In the genomic region with DNA sequence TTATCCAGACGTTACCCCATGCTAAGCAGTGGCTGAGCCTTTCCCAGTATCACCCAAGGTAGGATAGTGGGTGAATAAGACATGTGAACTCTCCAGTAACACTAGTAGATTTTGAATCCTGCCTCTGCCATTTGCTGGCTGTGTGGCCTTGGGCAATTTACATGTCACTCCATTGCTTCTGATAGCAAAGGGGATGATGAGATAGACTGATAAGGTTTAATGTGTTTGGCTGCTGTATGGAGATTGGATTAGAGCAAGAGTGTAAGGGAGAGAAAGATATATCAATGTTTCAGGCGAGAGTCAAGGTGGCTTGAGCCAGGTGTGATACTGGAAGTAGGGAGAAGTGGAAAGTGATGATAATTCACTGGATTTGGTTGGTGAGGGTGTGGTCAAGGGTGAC, we compare ENCODE assay signal across 25 cellular contexts. TPM values are rescaled to one million over a fixed set of nuclear protein-coding genes. Genes with fewer than 3 reads are reported as not detected.
A peak's percentile ranks its signal among the peaks of the same experiment; 100 is the strongest.
DNase-seq lines count a peak whose midpoint lies in the region; ATAC-seq, FAIRE-seq and TF ChIP-seq lines count a peak whose summit lies in the region.
"Had no signal": no experiment of that assay in that cellular context is flagged by ENCODE, and none has a peak within 500 bp of the region (broad histone marks: within the 10 kb centered on the region; RNA-seq: fewer than 3 reads in every experiment).

No MANE protein-coding gene starts in this region.

- POLR2A ChIA-PET in A549 (lab: Yijun Ruan, JAX) = no interaction called here
- POLR2A ChIA-PET in IMR-90 (lab: Charles Lee; ENCODE audit: unreplicated experiment) = no interaction called here
- POLR2A ChIA-PET in SK-N-SH (lab: Yijun Ruan, JAX) = no interaction called here

- 0 out of 4 replicates have a peak, but pooled peaks cover 0 to 5% of the 10 kb centered on the region in 2 experiments for H3K79me1 ChIP-seq in IMR-90 (ENCODE audit: low read depth in 1 of 2, low read length in 2 of 2)

- H3K9me3 ChIP-seq in A549 (no peaks in the 10 kb centered on the region), IMR-90 (ENCODE audit: control insufficient read depth, insufficient read depth, low read length) (peaks cover 3% of the 10 kb centered on the region; the same call in 1 of the 2 replicates), SK-N-SH (no peaks in the 10 kb centered on the region), keratinocyte (ENCODE audit: control insufficient read depth, low read depth, low read length) (no peaks in the 10 kb centered on the region)
- H3K9me3 ChIP-seq: BE2C had no signal

- no peak overlapping the region for H2AK5ac ChIP-seq in IMR-90 (ENCODE audit: low read depth, low read length)

- TF ChIP-seq RAD21 in A549 (conservative IDR thresholded peaks at IDR 0.05 in 1 of 2, IDR thresholded peaks at IDR 0.05 in 1 of 2) (no peak), IMR-90 (IDR thresholded peaks at IDR 0.05; ENCODE audit: low read length) (no peak), SK-N-SH (IDR thresholded peaks at IDR 0.05; ENCODE audit: low read length) (no peak; the same call in 1 of the 2 replicates)

- BruUV-seq in IMR-90 (replicated peaks; lab: Mats Ljungman, UMichigan) = no TSS peak

- H2BK20ac ChIP-seq in IMR-90 (ENCODE audit: low read depth, low read length) = peak overlapping the region; percentile 5; the same call in 1 of the 2 replicates

- no peak overlapping the region for H2AFZ ChIP-seq in IMR-90 (replicated peaks; ENCODE audit: low read length, poor library complexity)
- no peak overlapping the region for H2AFZ ChIP-seq in SK-N-SH (ENCODE audit: low read depth)
- H2AFZ ChIP-seq in keratinocyte (ENCODE audit: control insufficient read depth, low read length) = no peak overlapping the region

- H3K36me3 ChIP-seq in IMR-90 (ENCODE audit: control insufficient read depth, insufficient read depth, low read length) (no peaks in the 10 kb centered on the region), SK-N-SH (replicated peaks in 1 of 2; ENCODE audit: control insufficient read depth in 1 of 2, insufficient read depth in 2 of 2, low read length in 1 of 2) (no peaks in the 10 kb centered on the region), keratinocyte (ENCODE audit: control insufficient read depth in 2 of 2, extremely low read depth in 1 of 2, insufficient read depth in 2 of 2, low read length in 2 of 2) (no peaks in the 10 kb centered on the region)
- H3K36me3 ChIP-seq: BE2C; BLaER1 treated with 17β-estradiol and CSF1 and Interleukin-3, amounts not matched to agents 10 nM and 100 nM had no signal

- H2BK5ac ChIP-seq in IMR-90 (ENCODE audit: low read depth, low read length, poor library complexity, severe bottlenecking) = no peak overlapping the region

- H3K79me2 ChIP-seq in SK-N-SH (ENCODE audit: insufficient read depth) (no peaks in the 10 kb centered on the region), keratinocyte (ENCODE audit: control insufficient read depth, insufficient read depth, low read length) (no peaks in the 10 kb centered on the region)

- dilution Hi-C loops in IMR-90 (cut with HindIII; ENCODE audit: low sequenced_read_pairs, unreplicated experiment) = no loop called here
- dilution Hi-C loops in keratinocyte (cut with MboI; ENCODE audit: extremely low pct_ligation_motif_present, low sequenced_read_pairs) = no loop called here

- H3K23ac ChIP-seq in IMR-90 (ENCODE audit: low read depth, low read length) = no peak overlapping the region

- no peak overlapping the region for H3K9ac ChIP-seq in IMR-90 (ENCODE audit: low read depth, low read length)
- no peak overlapping the region for H3K9ac ChIP-seq in SK-N-SH
- no peak overlapping the region for H3K9ac ChIP-seq in keratinocyte (ENCODE audit: control insufficient read depth, extremely low read depth, insufficient read depth, low read length)
- H3K9ac ChIP-seq: BLaER1 treated with 17β-estradiol and CSF1 and Interleukin-3, amounts not matched to agents 10 nM and 100 nM had no signal

- H3K4ac ChIP-seq in IMR-90 (ENCODE audit: low read depth, low read length) = no peak overlapping the region

- H3K18ac ChIP-seq in IMR-90 (ENCODE audit: low read depth, low read length) = no peak overlapping the region

- no peak for FAIRE-seq in A549 (lab: Jason Lieb, UNC)
- peak; percentile 32 for FAIRE-seq in keratinocyte (lab: Jason Lieb, UNC)
- FAIRE-seq: A204.1, GM12891, GM18507, H1 had no signal

- no peak overlapping the region for H4K8ac ChIP-seq in IMR-90 (ENCODE audit: low read depth in 2 of 2, low read length in 2 of 2)

- H2AK9ac ChIP-seq in IMR-90 (replicated peaks; ENCODE audit: low read depth, low read length, poor library complexity) = no peak overlapping the region

- no peak for TF ChIP-seq CTCF in A549 (IDR thresholded peaks at IDR 0.05)
- TF ChIP-seq CTCF in IMR-90 (conservative IDR thresholded peaks at IDR 0.05; ENCODE audit: low read depth, low read length) = no peak
- no peak for TF ChIP-seq CTCF in SK-N-SH (IDR thresholded peaks at IDR 0.05)
- no peak for TF ChIP-seq CTCF in keratinocyte (optimal IDR thresholded peaks at IDR 0.05 in 1 of 3, IDR thresholded peaks at IDR 0.05 in 1 of 3, conservative IDR thresholded peaks at IDR 0.05 in 1 of 3; ENCODE audit: extremely low read depth in 1 of 3, insufficient read depth in 2 of 3, low read length in 3 of 3)

- H4K20me1 ChIP-seq in IMR-90 (ENCODE audit: insufficient read depth, low read length) (peaks cover 2% of the 10 kb centered on the region; the same call in 1 of the 2 replicates), SK-N-SH (ENCODE audit: insufficient read depth) (no peaks in the 10 kb centered on the region), keratinocyte (ENCODE audit: control insufficient read depth, extremely low read depth, insufficient read depth, low read length) (no peaks in the 10 kb centered on the region)
- H4K20me1 ChIP-seq: BLaER1 treated with 17β-estradiol and CSF1 and Interleukin-3, amounts not matched to agents 10 nM and 100 nM had no signal

- intact Hi-C loops in IMR-90 (cut with micrococcal nuclease) = no loop called here

- TF ChIP-seq POLR2A in A549 (IDR thresholded peaks at IDR 0.05; ENCODE audit: low read length) (no peak), IMR-90 (IDR thresholded peaks at IDR 0.05; ENCODE audit: low read depth, low read length) (no peak)

- H2BK120ac ChIP-seq in IMR-90 (ENCODE audit: low read depth, low read length) = peak overlapping the region; percentile 32; the same call in 1 of the 2 replicates

- peaks cover 30% of the 10 kb centered on the region for H3K4me1 ChIP-seq in A549
- peaks cover 15% of the 10 kb centered on the region for H3K4me1 ChIP-seq in IMR-90 (ENCODE audit: control insufficient read depth, insufficient read depth, low read length)
- H3K4me1 ChIP-seq in SK-N-SH (ENCODE audit: control insufficient read depth in 1 of 2, insufficient read depth in 2 of 2, low read depth in 1 of 2, low read length in 1 of 2) = peaks cover 24 to 35% of the 10 kb centered on the region in 2 experiments
- peaks cover 29% of the 10 kb centered on the region for H3K4me1 ChIP-seq in keratinocyte (ENCODE audit: control insufficient read depth, extremely low read depth, insufficient read depth, low read length)

- H4K5ac ChIP-seq in IMR-90 (ENCODE audit: low read depth, low read length) = no peak overlapping the region

- no peak overlapping the region for H3K56ac ChIP-seq in IMR-90 (ENCODE audit: extremely low read depth, insufficient read depth, low read length)

- no peak for DNase-seq in A549 (ENCODE audit: low read depth in 1 of 2, low spot score in 1 of 2)
- no peak for DNase-seq in IMR-90
- peak; percentile 35 for DNase-seq in SK-N-SH
- DNase-seq in keratinocyte (ENCODE audit: low read depth, low spot score) = no peak
- DNase-seq in NCI-H128 (lab: John Stamatoyannopoulos, UW; ENCODE audit: unreplicated experiment) = no peak
- DNase-seq in NCI-H1436 treated with DMSO at 0.1 percent for 48 hours (lab: John Stamatoyannopoulos, UW) = no peak
- DNase-seq in central memory CD4-positive, alpha-beta T cell = no peak
- DNase-seq: ACHN; AML-193; BE2C; Calu3; CD4-positive, alpha-beta T cell; CD8-positive, alpha-beta memory T cell; DMS53; DMS79 treated with DMSO at 0.1 percent for 48 hours; GF-D8; H7; HCEC 1CT had no signal

- peaks cover 13% of the 10 kb centered on the region for H3K9me1 ChIP-seq in IMR-90 (ENCODE audit: insufficient read depth, low read length)
- no peaks in the 10 kb centered on the region for H3K9me1 ChIP-seq in keratinocyte (ENCODE audit: control insufficient read depth, extremely low read depth, insufficient read depth, low read length)

- in situ Hi-C loops in IMR-90 (cut with MboI; ENCODE audit: low sequenced_read_pairs) = no loop called here

- no peak overlapping the region for H3K14ac ChIP-seq in IMR-90 (replicated peaks; ENCODE audit: low read depth, low read length)

- H2BK15ac ChIP-seq in IMR-90 (ENCODE audit: low read depth, low read length) = peak overlapping the region; percentile 56; the same call in 1 of the 3 replicates

- H3K9me2 ChIP-seq in SK-N-SH = no peaks in the 10 kb centered on the region

- H3K4me3 ChIP-seq in A549 (no peak overlapping the region), IMR-90 (ENCODE audit: insufficient read depth, low read depth, low read length) (no peak overlapping the region), SK-N-SH (ENCODE audit: low read depth in 2 of 2, low read length in 1 of 2) (no peak overlapping the region), keratinocyte (ENCODE audit: control insufficient read depth in 2 of 3, extremely low read depth in 1 of 3, insufficient read depth in 2 of 3, low read depth in 1 of 3, low read length in 3 of 3) (no peak overlapping the region)
- H3K4me3 ChIP-seq: BLaER1 treated with 17β-estradiol and CSF1 and Interleukin-3, amounts not matched to agents 10 nM and 100 nM had no signal

- H3K4me2 ChIP-seq in A549 = no peak overlapping the region
- no peak overlapping the region for H3K4me2 ChIP-seq in IMR-90 (ENCODE audit: low read depth, low read length)
- H3K4me2 ChIP-seq in SK-N-SH = no peak overlapping the region
- H3K4me2 ChIP-seq in keratinocyte (ENCODE audit: control insufficient read depth, extremely low read depth, insufficient read depth, low read depth, low read length) = no peak overlapping the region
- H3K4me2 ChIP-seq: BLaER1 treated with 17β-estradiol and CSF1 and Interleukin-3, amounts not matched to agents 10 nM and 100 nM had no signal

- CTCF ChIA-PET in A549 (lab: Yijun Ruan, JAX) (no interaction called here), IMR-90 (lab: Yijun Ruan, JAX) (no interaction called here), SK-N-SH (lab: Yijun Ruan, JAX) (no interaction called here)

- ATAC-seq in A549 = no peak
- ATAC-seq in IMR-90 (ENCODE audit: low read depth) = no peak
- no peak for ATAC-seq in HG02852 (IDR thresholded peaks at IDR 0.05; ENCODE audit: unreplicated experiment)

- TF ChIP-seq EP300 in A549 (IDR thresholded peaks at IDR 0.05) (no peak), SK-N-SH (IDR thresholded peaks at IDR 0.05; ENCODE audit: borderline replicate concordance in 1 of 2, low read depth in 1 of 2, low read length in 1 of 2) (peak in 1 of 2 experiments; percentile 79; a peak in 2 of 4 replicates)

- H4K91ac ChIP-seq in IMR-90 (ENCODE audit: insufficient read depth, low read depth, low read length) = no peak overlapping the region

- WGBS in A549 (ENCODE audit: missing lambda C conversion rate) = 92% methylated on average over 2 of the region's 2 CpGs
- WGBS in IMR-90 (ENCODE audit: extremely low coverage in 2 of 2, insufficient read length in 1 of 2), 2 experiments = 100% methylated on average over 1 of the region's 2 CpGs; no CpG with 5 or more reads in 1 of the 2 experiments
- WGBS in SK-N-SH (ENCODE audit: low lambda C conversion rate) = 79% methylated on average over 2 of the region's 2 CpGs

- peaks cover 28% of the 10 kb centered on the region for H3F3A ChIP-seq in SK-N-SH (replicated peaks; ENCODE audit: insufficient read depth)

- H3K27ac ChIP-seq in A549 (peak overlapping the region; percentile 3 to 49; a peak in 3 of 6 replicates), IMR-90 (ENCODE audit: insufficient read depth, low read length) (no peak overlapping the region), SK-N-SH (ENCODE audit: low read depth in 2 of 2, low read length in 1 of 2) (no peak overlapping the region), keratinocyte (ENCODE audit: control insufficient read depth, insufficient read depth, low read length) (no peak overlapping the region)
- H3K27ac ChIP-seq: 22Rv1; BLaER1 treated with 17β-estradiol and CSF1 and Interleukin-3, amounts not matched to agents 10 nM and 100 nM had no signal

- H3K27me3 ChIP-seq in IMR-90 (ENCODE audit: control insufficient read depth, insufficient read depth, low read length) = no peaks in the 10 kb centered on the region
- H3K27me3 ChIP-seq in SK-N-SH (ENCODE audit: insufficient read depth) = no peaks in the 10 kb centered on the region
- H3K27me3 ChIP-seq in keratinocyte (ENCODE audit: control insufficient read depth, extremely low read depth, insufficient read depth, low read length) = no peaks in the 10 kb centered on the region
- H3K27me3 ChIP-seq: BE2C; BLaER1 treated with 17β-estradiol and CSF1 and Interleukin-3, amounts not matched to agents 10 nM and 100 nM had no signal

RNA-seq across cellular contexts. Expression of gene EEPD1, which starts 40.1 kb away (rescaled TPM):
- polyA plus RNA-seq in A549 (2011; rRNA removed) (14.2 and 16.0 TPM in 2 replicates), A549 (2017; fragmentation: RNase III; extraction: RNeasy Plus Mini Kit Qiagen cat#74134 plus additional on column Dnase treatment) (22.1 to 25.9 TPM (median 24.3 TPM) in 3 replicates), IMR-90 (2012; rRNA removed) (13.9 and 15.2 TPM in 2 replicates), SK-N-SH (2012; rRNA removed) (2.4 and 5.0 TPM in 2 replicates), keratinocyte (1.1 to 2.6 TPM (median 1.2 TPM) in 3 replicates)
- 20.3 and 22.7 TPM in 2 replicates for polyA plus RNA-seq in A549 (2012; cell fraction: cytosol; rRNA removed)
- polyA plus RNA-seq in A549 (2012; cell fraction: nucleus; rRNA removed) = 60.4 and 64.3 TPM in 2 replicates
- polyA minus RNA-seq in A549 (2011; rRNA and poly(A)+ RNA removed) = 8.3 and 12.0 TPM in 2 replicates
- total RNA-seq in IMR-90 (2012; rRNA removed) = 7.3 and 8.1 TPM in 2 replicates
- 8.0 and 14.9 TPM in 2 replicates for polyA plus RNA-seq in IMR-90 (2012; cell fraction: cytosol; rRNA removed)
- polyA plus RNA-seq in IMR-90 (2012; cell fraction: nucleus; rRNA removed; ENCODE audit: low replicate concordance) = 39.3 and 53.7 TPM in 2 replicates
- polyA plus RNA-seq in SK-N-SH (2012; cell fraction: cytosol; rRNA removed) = 2.5 and 5.2 TPM in 2 replicates
- 9.3 and 11.4 TPM in 2 replicates for polyA plus RNA-seq in SK-N-SH (2012; cell fraction: nucleus; rRNA removed)
- polyA plus RNA-seq in keratinocyte (2011; ENCODE audit: low read depth) = 9.6 TPM
- 0.63 and 1.5 TPM in 2 replicates for polyA plus RNA-seq in keratinocyte (2011; cell fraction: cytosol; rRNA removed)
- 3.2 and 3.5 TPM in 2 replicates for polyA plus RNA-seq in keratinocyte (2011; cell fraction: nucleus; rRNA removed)
- 1.9 and 7.4 TPM in 2 replicates for polyA plus RNA-seq in keratinocyte (2012; ENCODE audit: low replicate concordance)
- 0.79 to 3.4 TPM (median 1.5 TPM) in 3 replicates for polyA minus RNA-seq in keratinocyte
- 2.1 TPM for polyA minus RNA-seq in keratinocyte (2011; cell fraction: cytosol; rRNA and poly(A)+ RNA removed)
- 2.0 and 2.3 TPM in 2 replicates for polyA minus RNA-seq in keratinocyte (2011; cell fraction: nucleus; rRNA and poly(A)+ RNA removed)

Comparison
In these comparisons a context has a peak if more than half of its experiments do, and no peak if none do; other contexts are left out.
1. H3K27ac ChIP-seq: peak in A549 (2 of 2); none in IMR-90 (single experiment), SK-N-SH (0 of 2) and keratinocyte (single experiment).
2. Of the 12 proteins assayed by ChIP-seq in both A549 and SK-N-SH: peak only in A549: none; only in SK-N-SH: CHD2 and RCOR1; in both: none; in neither: 9; mixed calls (peak in some experiments, not most) for 1.